ENCODE assay signal across 8 cellular contexts in the genomic region with DNA sequence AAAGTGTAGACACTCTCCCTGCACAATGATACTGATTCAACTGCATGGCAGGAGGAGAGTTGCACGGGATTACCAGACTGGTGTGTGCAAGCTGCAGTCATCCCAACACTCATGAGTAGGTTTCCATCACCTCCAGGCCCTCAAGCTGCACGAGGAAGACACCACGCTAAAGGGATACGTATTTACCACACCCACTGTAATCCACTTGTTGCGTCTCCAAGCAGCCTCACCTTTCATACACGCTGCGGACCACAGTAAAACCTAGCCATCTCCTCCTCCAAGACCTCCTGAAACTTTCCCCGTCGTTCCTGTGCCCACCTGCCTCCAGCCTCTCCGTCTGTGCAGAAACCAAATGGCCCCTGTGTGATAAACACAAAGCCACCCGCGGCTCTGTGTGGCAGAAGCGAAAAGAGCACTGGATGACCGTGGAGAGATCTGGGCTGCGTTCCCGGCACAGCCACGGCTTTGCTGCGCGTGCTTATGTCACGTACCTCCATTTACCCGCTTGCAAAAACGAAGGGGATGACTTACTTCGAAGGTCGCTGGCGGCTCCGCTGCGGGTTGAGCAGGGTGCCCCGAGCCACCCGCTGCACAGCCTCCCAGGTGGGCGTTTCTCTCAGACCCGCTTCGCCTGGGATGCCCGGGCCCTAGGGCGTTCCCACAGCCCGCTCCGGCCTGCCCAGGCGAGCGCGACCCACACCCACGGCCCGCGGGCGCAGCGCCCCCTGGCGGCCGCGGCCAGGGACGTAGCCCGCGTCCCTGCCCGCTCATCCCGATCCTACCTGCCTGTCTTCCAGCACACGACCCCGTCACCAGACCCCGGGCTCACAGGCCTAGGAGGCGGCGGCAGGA. TPM values are rescaled to one million over a fixed set of nuclear protein-coding genes. Genes with fewer than 3 reads are reported as not detected.
DNase-seq lines count a peak whose midpoint lies in the region; TF ChIP-seq lines count a peak whose summit lies in the region.

No MANE protein-coding gene starts in this region.

- H3K4me1 ChIP-seq in OCI-LY1 (ENCODE audit: insufficient read depth, low read length, severe bottlenecking) (peaks cover 33% of the 10 kb centered on the region), thyroid gland (peaks cover 6% of the 10 kb centered on the region in 2 donors)

- no peaks in the 10 kb centered on the region for H3K27me3 ChIP-seq in OCI-LY1 (ENCODE audit: insufficient read depth, low read length)
- H3K27me3 ChIP-seq in thyroid gland = no peaks in the 10 kb centered on the region

- intact Hi-C loops in thyroid gland (cut with DNase I) = loop anchor here (2.0 to 10.0 kb wide), 2 partner anchors 120 to 138 kb away; partner anchors contain the start of gene DVL3

- H3K9me2 ChIP-seq in OCI-LY1 (ENCODE audit: low read depth, low read length) = no peaks in the 10 kb centered on the region

- peak overlapping the region; percentile 79; the same call in 1 of the 2 replicates for H2AFZ ChIP-seq in OCI-LY1 (ENCODE audit: low read length)

- DNase-seq in DMS53 (lab: John Stamatoyannopoulos, UW) (peak; percentile 75), GM20000 (ENCODE audit: low spot score) (peak; percentile 85), HK-2 (ENCODE audit: unreplicated experiment) (peak; percentile 80), activated gamma-delta T cell (lab: John Stamatoyannopoulos, UW) (peak; percentile 30), globus pallidus (ENCODE audit: low spot score) (peak; percentile 72), occipital lobe (lab: John Stamatoyannopoulos, UW) (peak; percentile 66), thyroid gland (peak; percentile 51 to 56)

- no peaks in the 10 kb centered on the region for H3K79me2 ChIP-seq in OCI-LY1 (ENCODE audit: insufficient read depth, low read length)

- H3K4me3 ChIP-seq in OCI-LY1 (ENCODE audit: low read depth, low read length, poor library complexity, severe bottlenecking) = peak overlapping the region; percentile 87
- peak overlapping the region; percentile 97 for H3K4me3 ChIP-seq in thyroid gland (replicated peaks in 1 of 3)

- TF ChIP-seq CTCF in GM20000 (IDR thresholded peaks at IDR 0.05; ENCODE audit: extremely low read depth, missing control alignments) (peak; percentile 88), OCI-LY1 (IDR thresholded peaks at IDR 0.05; ENCODE audit: low read length) (peak; percentile 100), thyroid gland (IDR thresholded peaks at IDR 0.05) (peak in 5 of 6 experiments; percentile 88 to 99 (median 93))

- no peaks in the 10 kb centered on the region for H4K20me1 ChIP-seq in OCI-LY1 (ENCODE audit: insufficient read depth, low read length)

- no peaks in the 10 kb centered on the region for H3F3A ChIP-seq in OCI-LY1 (ENCODE audit: insufficient read depth, low read length)

- H3K4me2 ChIP-seq in OCI-LY1 (ENCODE audit: low read length) = peak overlapping the region; percentile 86

- H3K27ac ChIP-seq in OCI-LY1 (ENCODE audit: low read depth, low read length, poor library complexity, severe bottlenecking) (peak overlapping the region; percentile 35), thyroid gland (peak overlapping the region in 2 of 3 donors; percentile 63 to 79)

- H3K9ac ChIP-seq in OCI-LY1 (ENCODE audit: low read length) = peak overlapping the region; percentile 87

- peaks cover 21% of the 10 kb centered on the region for H3K36me3 ChIP-seq in OCI-LY1 (ENCODE audit: insufficient read depth, low read length)
- H3K36me3 ChIP-seq in thyroid gland = no peaks in the 10 kb centered on the region

- no peaks in the 10 kb centered on the region for H3K9me3 ChIP-seq in OCI-LY1 (ENCODE audit: low read length)
- H3K9me3 ChIP-seq in thyroid gland = no peaks in the 10 kb centered on the region

- TF ChIP-seq POLR2A in thyroid gland (IDR thresholded peaks at IDR 0.05) = no peak

- WGBS in thyroid gland, 2 donors = 29 to 37% methylated on average over 26 to 36 of the region's 57 CpGs

RNA-seq across cellular contexts. Expression of gene ABCC5, which starts 0.6 kb away (rescaled TPM):
- total RNA-seq in occipital lobe = 55.4 TPM
- total RNA-seq in thyroid gland = 10 to 100 TPM; 12.2 to 24.3 (median 18.2) TPM

RNA-seq across cellular contexts. Expression of gene HTR3D, which starts 14.5 kb away (rescaled TPM):
- total RNA-seq in occipital lobe (not detected), thyroid gland (not detected)

RNA-seq across cellular contexts. Expression of gene HTR3C, which starts 35.8 kb away (rescaled TPM):
- not detected for total RNA-seq in occipital lobe
- total RNA-seq in thyroid gland = under 1 TPM in 1 of 4 donors, not detected in 3; 0.45 TPM

Comparison
In these comparisons a context has a peak if more than half of its experiments do, and no peak if none do; other contexts are left out.
1. Peak in every context shown above with its lines: DNase-seq, H3K4me3 ChIP-seq and H3K27ac ChIP-seq.
2. DNase-seq: peak in every context shown above with its lines; median percentile 85 in GM20000; 80 in HK-2; 75 in DMS53; 72 in globus pallidus; 66 in occipital lobe; 54 in thyroid gland; 30 in activated gamma-delta T cell.